9 cellular contexts compared by ENCODE assay signal in genomic region chr7:19442016-19442785, GRCh38.
DNase-seq lines count a peak whose midpoint lies in the region; ATAC-seq and TF ChIP-seq lines count a peak whose summit lies in the region.
"Had no signal": no experiment of that assay in that cellular context is flagged by ENCODE, and none has a peak within 500 bp of the region (broad histone marks: within the 10 kb centered on the region; RNA-seq: fewer than 3 reads in every experiment).

No MANE protein-coding gene starts in this region.

- H3K36me3 Mint-ChIP-seq in WTC11 (no peaks in the 10 kb centered on the region), nephron progenitor cell (ENCODE audit: low read depth) (no peaks in the 10 kb centered on the region)

- no peaks in the 10 kb centered on the region for H3K4me1 ChIP-seq in psoas muscle

- H3K36me3 ChIP-seq in psoas muscle (ENCODE audit: insufficient read depth in 1 of 2, low read depth in 1 of 2), result no peaks in the 10 kb centered on the region

- H3K9me3 Mint-ChIP-seq in WTC11, result no peaks in the 10 kb centered on the region
- H3K9me3 Mint-ChIP-seq in nephron progenitor cell, result peaks cover 3% of the 10 kb centered on the region

- DNase-seq in LHCN-M2 (ENCODE audit: low read depth), result peak; percentile 70
- DNase-seq in WTC11 (ENCODE audit: low spot score), result peak; percentile 15
- DNase-seq in nephron progenitor cell, result peak; percentile 8
- DNase-seq in psoas muscle, result no peak
- DNase-seq: SIG-M5 had no signal

- ATAC-seq in WTC11 (peak; percentile 98), psoas muscle (no peak), GM21390 (IDR thresholded peaks at IDR 0.05; ENCODE audit: unreplicated experiment) (no peak), HG02852 (IDR thresholded peaks at IDR 0.05; ENCODE audit: unreplicated experiment) (no peak)
- no peak for ATAC-seq in activated CD4-positive, CD25-positive, alpha-beta regulatory T cell treated with anti-CD3 and anti-CD28 coated beads, Interleukin-2, amount 50 U/mL, for 24 hours

- no peaks in the 10 kb centered on the region for H3K27me3 Mint-ChIP-seq in WTC11 (ENCODE audit: low read depth)
- no peaks in the 10 kb centered on the region for H3K27me3 Mint-ChIP-seq in nephron progenitor cell (ENCODE audit: low read depth, poor library complexity)

- intact Hi-C loops in psoas muscle (cut with DNase I), result no loop called here

- 48 to 53% (median 52%) methylated on average over 4 of the region's 4 CpGs for WGBS in psoas muscle, 3 donors

- H3K4me1 Mint-ChIP-seq in WTC11 (peaks cover 9% of the 10 kb centered on the region), nephron progenitor cell (peaks cover 8% of the 10 kb centered on the region)

- POLR2A ChIA-PET in WTC11 (lab: Charles Lee), result no interaction called here

- no peak overlapping the region for H3K27ac ChIP-seq in psoas muscle

- CTCF ChIA-PET in WTC11 (lab: Charles Lee), result interaction anchor here (0.7 to 1.0 kb wide), 2 partner anchors 50 to 320 kb away, joined by 3 to 6 read pairs; no protein-coding TSS in a partner anchor

- H3K27ac Mint-ChIP-seq in WTC11 (no peak overlapping the region), nephron progenitor cell (no peak overlapping the region)

- H3K4me3 ChIP-seq in GM12875 (ENCODE audit: low read depth, low read length), result no peak overlapping the region
- H3K4me3 ChIP-seq in psoas muscle, result no peak overlapping the region

- TF ChIP-seq CTCF in GM12875 (IDR thresholded peaks at IDR 0.05; ENCODE audit: borderline replicate concordance, insufficient read depth, low read depth, low read length) (0 out of 2 replicates have a peak, but pooled peaks have one; percentile 20), WTC11 (IDR thresholded peaks at IDR 0.05) (no peak), nephron progenitor cell (IDR thresholded peaks at IDR 0.05) (peak; percentile 55), psoas muscle (IDR thresholded peaks at IDR 0.05) (no peak)

- no peak overlapping the region for H3K4me3 Mint-ChIP-seq in WTC11
- H3K4me3 Mint-ChIP-seq in nephron progenitor cell, result no peak overlapping the region

- no peaks in the 10 kb centered on the region for H3K27me3 ChIP-seq in psoas muscle (ENCODE audit: insufficient read depth in 3 of 3, low read length in 2 of 3)

- no peaks in the 10 kb centered on the region for H3K9me3 ChIP-seq in psoas muscle

TF ChIP-seq in WTC11, 78 proteins besides CTCF, POLR2A, EP300 and RAD21:
- TF ChIP-seq TP53 (CRISPR knock-in tag; IDR thresholded peaks at IDR 0.05) (no peak), TCF7 (CRISPR knock-in tag; IDR thresholded peaks at IDR 0.05; ENCODE audit: low read depth) (no peak), ATF2 (CRISPR knock-in tag; IDR thresholded peaks at IDR 0.05; ENCODE audit: borderline replicate concordance, low read depth) (no peak), NR2C2 (CRISPR knock-in tag; IDR thresholded peaks at IDR 0.05) (no peak), KAT7 (CRISPR knock-in tag; IDR thresholded peaks at IDR 0.05; ENCODE audit: borderline replicate concordance) (no peak), ZNF416 (CRISPR knock-in tag; IDR thresholded peaks at IDR 0.05) (no peak)
- TF ChIP-seq, protein P1, sequence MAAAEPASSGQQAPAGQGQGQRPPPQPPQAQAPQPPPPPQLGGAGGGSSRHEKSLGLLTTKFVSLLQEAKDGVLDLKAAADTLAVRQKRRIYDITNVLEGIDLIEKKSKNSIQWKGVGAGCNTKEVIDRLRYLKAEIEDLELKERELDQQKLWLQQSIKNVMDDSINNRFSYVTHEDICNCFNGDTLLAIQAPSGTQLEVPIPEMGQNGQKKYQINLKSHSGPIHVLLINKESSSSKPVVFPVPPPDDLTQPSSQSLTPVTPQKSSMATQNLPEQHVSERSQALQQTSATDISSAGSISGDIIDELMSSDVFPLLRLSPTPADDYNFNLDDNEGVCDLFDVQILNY (CRISPR knock-in tag; IDR thresholded peaks at IDR 0.05), result no peak
- TF ChIP-seq, protein P2, sequence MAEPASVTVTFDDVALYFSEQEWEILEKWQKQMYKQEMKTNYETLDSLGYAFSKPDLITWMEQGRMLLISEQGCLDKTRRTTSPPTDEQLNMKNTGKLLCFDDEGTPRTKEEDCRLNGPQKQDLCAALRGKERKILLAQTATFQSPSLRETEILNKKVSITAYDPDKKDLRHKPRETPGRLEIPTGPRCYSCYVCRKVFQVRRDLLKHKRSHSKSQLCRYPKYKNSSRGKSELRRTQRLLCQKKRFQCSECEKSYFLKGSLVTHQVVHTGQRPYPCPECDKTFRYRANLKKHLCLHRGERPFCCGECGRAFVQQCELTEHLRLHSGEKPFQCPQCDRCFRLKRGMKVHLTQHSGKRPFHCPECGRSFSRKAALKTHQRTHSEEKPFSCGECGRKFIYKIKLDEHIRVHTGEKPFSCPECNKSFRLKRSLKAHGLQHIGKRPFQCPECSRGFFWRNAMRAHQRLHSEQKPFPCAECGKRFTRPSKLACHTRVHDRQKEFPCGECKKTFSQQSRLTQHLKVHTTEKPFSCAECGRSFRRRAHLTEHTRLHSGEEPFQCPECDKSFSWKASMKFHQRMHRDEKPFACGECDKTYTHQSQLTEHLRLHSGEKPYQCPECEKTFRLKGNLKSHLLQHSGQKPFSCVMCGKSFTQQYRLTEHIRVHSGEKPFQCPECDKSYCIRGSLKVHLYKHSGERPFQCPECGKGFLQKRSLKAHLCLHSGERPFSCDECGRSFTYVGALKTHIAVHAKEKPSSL (CRISPR knock-in tag; conservative IDR thresholded peaks at IDR 0.05), result no peak
TF ChIP-seq in WTC11: peak in this region for 0.

Comparison
In these comparisons a context has a peak if more than half of its experiments do, and no peak if none do; other contexts are left out.
1. CTCF ChIP-seq: peak in GM12875 (single experiment) and nephron progenitor cell (single experiment); none in WTC11 (single experiment) and psoas muscle (single experiment).
2. DNase-seq: peak in LHCN-M2 (single experiment), WTC11 (single experiment) and nephron progenitor cell (single experiment); none in psoas muscle (0 of 2).